Comparison of ENCODE assay signal across 22 cellular contexts in genomic region chr12:115044073-115044472, GRCh38.
DNase-seq lines count a peak whose midpoint lies in the region; ATAC-seq and TF ChIP-seq lines count a peak whose summit lies in the region.
"Had no signal": no experiment of that assay in that cellular context is flagged by ENCODE, and none has a peak within 500 bp of the region (broad histone marks: within the 10 kb centered on the region; RNA-seq: fewer than 3 reads in every experiment).

No MANE protein-coding gene starts in this region.

- H3K36me3 Mint-ChIP-seq in activated naive CD8-positive, alpha-beta T cell treated with anti-CD3 and anti-CD28 coated beads, Interleukin-2, amount 50 U/mL, for 24 hours (ENCODE audit: low read depth), result no peaks in the 10 kb centered on the region
- H3K36me3 Mint-ChIP-seq: naive B cell had no signal

- H3K9me3 ChIP-seq in HCT116 (ENCODE audit: control insufficient read depth in 1 of 2, insufficient read depth in 1 of 2, low read depth in 1 of 2, low read length in 2 of 2) (no peaks in the 10 kb centered on the region), colonic mucosa (no peaks in the 10 kb centered on the region)

- intact Hi-C loops in HCT116 (cut with micrococcal nuclease) (no loop called here), colonic mucosa (cut with DNase I) (no loop called here)

- no peak for TF ChIP-seq RAD21 in HCT116 (IDR thresholded peaks at IDR 0.05; ENCODE audit: low read depth)

- no peak for TF ChIP-seq POLR2A in HCT116 (IDR thresholded peaks at IDR 0.05; ENCODE audit: borderline replicate concordance, extremely low read depth, insufficient read depth, insufficient read length)

- H2AFZ ChIP-seq in HCT116 (ENCODE audit: low read depth, low read length, poor library complexity, severe bottlenecking), result no peak overlapping the region

- H3K36me3 ChIP-seq in HCT116 (ENCODE audit: control insufficient read depth in 1 of 2, insufficient read depth in 2 of 2, low read length in 2 of 2) (no peaks in the 10 kb centered on the region), colonic mucosa (no peaks in the 10 kb centered on the region)
- H3K36me3 ChIP-seq: right atrium auricular region had no signal

- no TSS peak for BruUV-seq in HCT116 (replicated peaks; lab: Mats Ljungman, UMichigan)

- TF ChIP-seq CTCF in HCT116 (IDR thresholded peaks at IDR 0.05 in 2 of 3, conservative IDR thresholded peaks at IDR 0.05 in 1 of 3; ENCODE audit: borderline replicate concordance in 1 of 3, insufficient read depth in 1 of 3, low read depth in 2 of 3, low read length in 2 of 3) (no peak), fibroblast of pulmonary artery (IDR thresholded peaks at IDR 0.05; ENCODE audit: low read length, missing control alignments) (no peak), colonic mucosa (IDR thresholded peaks at IDR 0.05) (no peak)

- no peak overlapping the region for H3K4me3 Mint-ChIP-seq in activated naive CD8-positive, alpha-beta T cell treated with anti-CD3 and anti-CD28 coated beads, Interleukin-2, amount 50 U/mL, for 24 hours
- H3K4me3 Mint-ChIP-seq: naive B cell, T-helper 17 cell had no signal

- no peaks in the 10 kb centered on the region for H3K9me3 Mint-ChIP-seq in activated naive CD8-positive, alpha-beta T cell treated with anti-CD3 and anti-CD28 coated beads, Interleukin-2, amount 50 U/mL, for 24 hours

- no peaks in the 10 kb centered on the region for H3K27me3 Mint-ChIP-seq in activated naive CD8-positive, alpha-beta T cell treated with anti-CD3 and anti-CD28 coated beads, Interleukin-2, amount 50 U/mL, for 24 hours
- H3K27me3 Mint-ChIP-seq: T-helper 17 cell had no signal

- no peak overlapping the region for H3K27ac Mint-ChIP-seq in activated naive CD8-positive, alpha-beta T cell treated with anti-CD3 and anti-CD28 coated beads, Interleukin-2, amount 50 U/mL, for 24 hours
- H3K27ac Mint-ChIP-seq: naive B cell, T-helper 17 cell had no signal

- H3K4me3 ChIP-seq in HCT116 (replicated peaks in 1 of 2; ENCODE audit: low read depth in 1 of 2, low read length in 2 of 2) (no peak overlapping the region), fibroblast of pulmonary artery (replicated peaks; ENCODE audit: low read depth, low read length) (no peak overlapping the region), colonic mucosa (no peak overlapping the region)
- H3K4me3 ChIP-seq: right atrium auricular region had no signal

- RAD21 ChIA-PET in HCT116 (lab: Charles Lee; ENCODE audit: low non-redundant PET in 1 of 2, low total read pairs in 2 of 2, uncharacterized antibody in 2 of 2, unreplicated experiment in 2 of 2), result interaction anchor here in 1 of 2 experiments (0.6 kb wide), 1 partner anchor 375 kb away, joined by 3 read pairs; no protein-coding TSS in a partner anchor

- no peaks in the 10 kb centered on the region for H3K9me2 ChIP-seq in HCT116 (ENCODE audit: insufficient read depth)

- no peaks in the 10 kb centered on the region for H4K20me1 ChIP-seq in HCT116 (ENCODE audit: insufficient read depth)

- H3K27me3 ChIP-seq in HCT116 (ENCODE audit: insufficient read depth, low read length) (no peaks in the 10 kb centered on the region), colonic mucosa (no peaks in the 10 kb centered on the region)
- H3K27me3 ChIP-seq: right atrium auricular region had no signal

- H3K9ac ChIP-seq in HCT116 (ENCODE audit: low read length) (no peak overlapping the region), colonic mucosa (ENCODE audit: low read depth in 2 of 2, low read length in 2 of 2) (no peak overlapping the region)

- H3K4me1 ChIP-seq in HCT116 (ENCODE audit: control insufficient read depth in 1 of 2, insufficient read depth in 2 of 2, low read length in 2 of 2), result no peaks in the 10 kb centered on the region
- no peaks in the 10 kb centered on the region for H3K4me1 ChIP-seq in colonic mucosa
- H3K4me1 ChIP-seq: foreskin keratinocyte, right atrium auricular region had no signal

- DNase-seq in A172 (ENCODE audit: low spot score) (peak; percentile 17), HCT116 (ENCODE audit: low read depth, low spot score) (peak; percentile 18), SK-N-DZ (ENCODE audit: low spot score) (peak; percentile 10), fibroblast of pulmonary artery (ENCODE audit: low read depth) (peak; percentile 4), colonic mucosa (no peak)
- no peak for DNase-seq in activated naive CD8-positive, alpha-beta T cell treated with anti-CD3 and anti-CD28 coated beads, Interleukin-2, amount 50 U/mL, for 24 hours
- DNase-seq: activated CD4-positive, alpha-beta T cell treated with anti-CD3 and anti-CD28 coated beads, Interleukin-2, amount 50 U/mL, for 48 hours; activated effector memory CD4-positive, alpha-beta T cell treated with anti-CD3 and anti-CD28 coated beads, Interleukin-2, amount 50 U/mL, for 16 hours; C1 segment of cervical spinal cord; foreskin keratinocyte; GF-D8; naive B cell; NCI-H1105 treated with DMSO at 0.1 percent for 48 hours; NCI-H2107; NCI-H510A treated with DMSO at 0.1 percent for 48 hours; SHP77 treated with DMSO at 0.1 percent for 48 hours; stimulated activated CD4-positive, alpha-beta T cell treated with anti-CD3 and anti-CD28 coated beads, Interleukin-15, amount 100 ng/mL, for 24 hours; substantia nigra; T-helper 17 cell had no signal

- peak; percentile 79 for ATAC-seq in HCT116
- ATAC-seq in HG02938 (IDR thresholded peaks at IDR 0.05; ENCODE audit: unreplicated experiment), result no peak
- no peak for ATAC-seq in activated naive CD8-positive, alpha-beta T cell treated with anti-CD3 and anti-CD28 coated beads, Interleukin-2, amount 50 U/mL, for 24 hours
- no peak for ATAC-seq in HG03196 (IDR thresholded peaks at IDR 0.05; ENCODE audit: unreplicated experiment)
- ATAC-seq: foreskin keratinocyte, T-helper 17 cell had no signal

- no peak overlapping the region for H3K27ac ChIP-seq in HCT116 (ENCODE audit: low read depth, low read length)
- H3K27ac ChIP-seq in colonic mucosa, result no peak overlapping the region
- H3K27ac ChIP-seq: foreskin keratinocyte, right atrium auricular region had no signal

- CTCF ChIA-PET in HCT116 (lab: Charles Lee), result no interaction called here

- H3K4me2 ChIP-seq in HCT116 (ENCODE audit: low read length), result no peak overlapping the region

- no peaks in the 10 kb centered on the region for H3K4me1 Mint-ChIP-seq in activated naive CD8-positive, alpha-beta T cell treated with anti-CD3 and anti-CD28 coated beads, Interleukin-2, amount 50 U/mL, for 24 hours
- H3K4me1 Mint-ChIP-seq: naive B cell, T-helper 17 cell had no signal

- no peaks in the 10 kb centered on the region for H3K79me2 ChIP-seq in HCT116 (ENCODE audit: insufficient read depth, low read length)

- POLR2A ChIA-PET in HCT116 (lab: Charles Lee), result no interaction called here

TF ChIP-seq in HCT116, 20 proteins besides CTCF, POLR2A, EP300 and RAD21:
- no peak for TF ChIP-seq MAX (IDR thresholded peaks at IDR 0.05)
- TF ChIP-seq SIN3A (IDR thresholded peaks at IDR 0.05; ENCODE audit: low read depth), result no peak
- TF ChIP-seq EGR1 (IDR thresholded peaks at IDR 0.05; ENCODE audit: low read depth), result no peak
- TF ChIP-seq, protein P1, sequence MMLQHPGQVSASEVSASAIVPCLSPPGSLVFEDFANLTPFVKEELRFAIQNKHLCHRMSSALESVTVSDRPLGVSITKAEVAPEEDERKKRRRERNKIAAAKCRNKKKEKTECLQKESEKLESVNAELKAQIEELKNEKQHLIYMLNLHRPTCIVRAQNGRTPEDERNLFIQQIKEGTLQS (IDR thresholded peaks at IDR 0.05), result no peak
- TF ChIP-seq ZNF274 (IDR thresholded peaks at IDR 0.05; ENCODE audit: low read depth, low read length), result no peak
- no peak for TF ChIP-seq EZH2 (IDR thresholded peaks at IDR 0.05)
- no peak for TF ChIP-seq FOSL1 (IDR thresholded peaks at IDR 0.05; ENCODE audit: low read depth)
- no peak for TF ChIP-seq SP1 (IDR thresholded peaks at IDR 0.05; ENCODE audit: low read depth)
- TF ChIP-seq YY1 (IDR thresholded peaks at IDR 0.05; ENCODE audit: extremely low read depth, insufficient replicate concordance, low read depth, low read length), result no peak
- TF ChIP-seq EZH2phosphoT487 (IDR thresholded peaks at IDR 0.05; ENCODE audit: borderline replicate concordance), result no peak
- TF ChIP-seq CBX3 (IDR thresholded peaks at IDR 0.05; ENCODE audit: low read depth), result no peak

Comparison
In these comparisons a context has a peak if more than half of its experiments do, and no peak if none do; other contexts are left out.
1. DNase-seq: peak in A172 (single experiment), HCT116 (single experiment), SK-N-DZ (single experiment) and fibroblast of pulmonary artery (single experiment); none in colonic mucosa (single experiment) and activated naive CD8-positive, alpha-beta T cell treated with anti-CD3 and anti-CD28 coated beads, Interleukin-2, amount 50 U/mL, for 24 hours (single experiment).